Comparison of ENCODE assay signal across 23 cellular contexts in genomic region chr11:132022285-132022684, GRCh38.
"Had no signal": no experiment of that assay in that cellular context is flagged by ENCODE, and none has a peak within 500 bp of the region (broad histone marks: within the 10 kb centered on the region; RNA-seq: fewer than 3 reads in every experiment).

No MANE protein-coding gene starts in this region.

- H3K27ac ChIP-seq: colonic mucosa, epithelial cell of prostate, foreskin keratinocyte, gastroesophageal sphincter, left lung, neutrophil, parathyroid adenoma, sigmoid colon, stomach, thyroid gland, vagina had no signal

- H3K9ac ChIP-seq: parathyroid adenoma had no signal

- ATAC-seq: esophagus mucosa; foreskin keratinocyte; gastroesophageal sphincter; left lung; mucosa of descending colon; natural killer cell treated with Interleukin-12 subunit alpha and Interleukin-12 subunit beta and Interleukin-15 and Interleukin-18, amount 100 ng/mL, for 72 hours; stimulated activated effector memory CD8-positive, alpha-beta T cell treated with anti-CD3 and anti-CD28 coated beads, Interleukin-12 subunit alpha, Interleukin-12 subunit beta, amount 100 ng/mL, for 72 hours had no signal

- H3K4me3 ChIP-seq: colonic mucosa, gastroesophageal sphincter, left lung, lung, mucosa of descending colon, sigmoid colon, stomach, thyroid gland, vagina had no signal

- H3K36me3 ChIP-seq: colonic mucosa, gastroesophageal sphincter, left lung, neutrophil, sigmoid colon, stomach, thyroid gland, vagina had no signal

- H3K27me3 ChIP-seq: colonic mucosa, foreskin keratinocyte, gastroesophageal sphincter, left lung, neutrophil, sigmoid colon, stomach, thyroid gland, vagina had no signal

- H3K4me1 ChIP-seq: colonic mucosa, left lung, parathyroid adenoma, stomach, thyroid gland, vagina had no signal

- DNase-seq: colonic mucosa; effector CD8-positive, alpha-beta T cell; endodermal cell; foreskin keratinocyte; left lung; mucosa of descending colon; naive B cell; sigmoid colon; stimulated activated CD4-positive, alpha-beta T cell treated with anti-CD3 and anti-CD28 coated beads, Interleukin-2, amount 100 ng/mL, for 24 hours; stimulated activated CD4-positive, alpha-beta T cell treated with anti-CD3 and anti-CD28 coated beads, Interleukin-4, amount 100 ng/mL, for 24 hours; stimulated activated naive CD4-positive, alpha-beta T cell treated with Interleukin-2 at 50 U/mL for 16 hours; stomach; thyroid gland; trophoblast cell had no signal

- H3K9me3 ChIP-seq: colonic mucosa, gastroesophageal sphincter, mucosa of descending colon, neutrophil, sigmoid colon, stomach, thyroid gland, vagina had no signal

- H2AFZ ChIP-seq: parathyroid adenoma had no signal
